9 cellular contexts compared by ENCODE assay signal in the genomic region with DNA sequence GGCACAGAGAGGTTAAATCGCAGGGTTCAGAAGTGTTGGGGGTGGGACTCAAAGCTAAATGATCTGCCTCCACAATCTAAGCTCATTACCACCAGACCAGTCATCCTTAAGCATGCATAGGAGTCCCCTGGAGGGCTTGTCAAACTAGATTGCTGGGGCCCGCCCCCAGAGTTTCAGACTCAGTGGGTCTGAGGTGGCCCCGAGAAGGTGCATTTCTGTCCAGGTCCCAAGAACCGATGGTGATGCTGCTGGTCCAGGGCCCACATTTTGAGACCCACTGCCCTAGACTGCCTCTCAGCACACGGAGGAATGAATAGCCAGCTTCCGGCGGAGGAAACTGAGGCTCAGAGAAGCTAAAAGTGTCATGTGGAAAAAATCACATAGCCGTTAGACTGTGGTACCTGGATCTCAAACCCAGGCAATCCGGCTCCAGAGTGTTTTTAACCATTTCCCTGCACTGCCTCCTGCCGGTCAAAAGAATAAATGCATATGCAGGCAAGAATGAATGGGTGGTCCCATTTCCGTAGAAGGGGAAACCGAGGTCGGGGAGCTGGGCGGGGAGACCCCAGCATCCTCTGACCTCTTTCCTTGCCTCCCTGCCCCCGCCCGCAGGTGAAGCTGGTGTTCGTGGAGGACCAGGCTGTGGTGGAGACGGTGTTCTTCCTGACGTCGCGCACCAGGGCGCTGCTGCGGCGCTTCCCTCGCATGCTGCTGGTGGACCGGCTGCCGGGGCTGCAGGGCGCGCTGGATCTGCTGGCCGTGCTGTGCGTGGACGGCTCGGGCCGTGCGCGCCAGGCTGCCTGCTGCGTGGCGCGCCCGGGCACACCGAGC.
A peak's percentile ranks its signal among the peaks of the same experiment; 100 is the strongest.
DNase-seq lines count a peak whose midpoint lies in the region; ATAC-seq and TF ChIP-seq lines count a peak whose summit lies in the region.
"Had no signal": no experiment of that assay in that cellular context is flagged by ENCODE, and none has a peak within 500 bp of the region (broad histone marks: within the 10 kb centered on the region; RNA-seq: fewer than 3 reads in every experiment).

No MANE protein-coding gene starts in this region.

- H3K4me3 ChIP-seq in foreskin fibroblast (ENCODE audit: low read depth in 1 of 2, low read length in 2 of 2), result no peak overlapping the region

- peak; percentile 12 for DNase-seq in stimulated activated CD4-positive, alpha-beta T cell treated with anti-CD3 and anti-CD28 coated beads, Interleukin-1b, Interleukin-23, amount 100 ng/mL, for 48 hours
- no peak for DNase-seq in stimulated activated CD4-positive, alpha-beta T cell treated with anti-CD3 and anti-CD28 coated beads, Interleukin-12 subunit alpha, Interleukin-12 subunit beta, amount 100 ng/mL, for 4 hours
- peak; percentile 50 for DNase-seq in activated CD4-positive, alpha-beta T cell treated with anti-CD3 and anti-CD28 coated beads for 48 hours
- DNase-seq in foreskin fibroblast, result peak in 1 of 2 donors; percentile 36
- no peak for DNase-seq in NCI-H774 (lab: John Stamatoyannopoulos, UW)
- DNase-seq in globus pallidus (ENCODE audit: low spot score), result no peak

- ATAC-seq in GM18867 (IDR thresholded peaks at IDR 0.05; ENCODE audit: unreplicated experiment), result no peak
- no peak for ATAC-seq in HG03139 (IDR thresholded peaks at IDR 0.05; ENCODE audit: unreplicated experiment)
- ATAC-seq: activated naive CD4-positive, alpha-beta T cell treated with anti-CD3 and anti-CD28 coated beads, Interleukin-2, amount 50 U/mL, for 72 hours had no signal

- peak; percentile 43 for TF ChIP-seq CTCF in foreskin fibroblast (IDR thresholded peaks at IDR 0.05; ENCODE audit: low read depth, low read length)

Comparison
In these comparisons a context has a peak if more than half of its experiments do, and no peak if none do; other contexts are left out.
1. DNase-seq: peak in stimulated activated CD4-positive, alpha-beta T cell treated with anti-CD3 and anti-CD28 coated beads, Interleukin-1b, Interleukin-23, amount 100 ng/mL, for 48 hours (single experiment) and activated CD4-positive, alpha-beta T cell treated with anti-CD3 and anti-CD28 coated beads for 48 hours (single experiment); none in stimulated activated CD4-positive, alpha-beta T cell treated with anti-CD3 and anti-CD28 coated beads, Interleukin-12 subunit alpha, Interleukin-12 subunit beta, amount 100 ng/mL, for 4 hours (single experiment), NCI-H774 (single experiment) and globus pallidus (single experiment).